In genomic region chr3:44065741-44066140, GRCh38 we compare ENCODE assay signal across 15 cellular contexts.
DNase-seq lines count a peak whose midpoint lies in the region; ATAC-seq, FAIRE-seq and TF ChIP-seq lines count a peak whose summit lies in the region.
"Had no signal": no experiment of that assay in that cellular context is flagged by ENCODE, and none has a peak within 500 bp of the region (broad histone marks: within the 10 kb centered on the region; RNA-seq: fewer than 3 reads in every experiment).

No MANE protein-coding gene starts in this region.

- peaks cover 15 to 19% of the 10 kb centered on the region in 2 donors for H3K4me1 ChIP-seq in kidney (ENCODE audit: control insufficient read depth in 1 of 2, insufficient read depth in 1 of 2, low read depth in 1 of 2, low read length in 2 of 2)

- H3K4me3 ChIP-seq in AG10803 (ENCODE audit: low read length) (no peak overlapping the region), astrocyte of the cerebellum (ENCODE audit: low read depth, low read length) (no peak overlapping the region), kidney (ENCODE audit: low read length in 2 of 2) (peak overlapping the region in 1 of 2 donors; percentile 10)

- TF ChIP-seq CTCF in AG10803 (conservative IDR thresholded peaks at IDR 0.05; ENCODE audit: low read length) = peak; percentile 20; the same call in 1 of the 2 replicates
- peak; percentile 11; the same call in 1 of the 2 replicates for TF ChIP-seq CTCF in LNCAP (IDR thresholded peaks at IDR 0.05)
- peak; percentile 22 for TF ChIP-seq CTCF in astrocyte of the cerebellum (IDR thresholded peaks at IDR 0.05; ENCODE audit: low read depth, low read length, missing control alignments)
- TF ChIP-seq CTCF in kidney (IDR thresholded peaks at IDR 0.05; ENCODE audit: borderline replicate concordance, extremely low read depth, insufficient read depth) = no peak
- no peak for TF ChIP-seq CTCF in GM13977 (IDR thresholded peaks at IDR 0.05; ENCODE audit: extremely low read depth, insufficient read depth, missing control alignments)

- in situ Hi-C loops in astrocyte of the cerebellum (cut with HindIII; ENCODE audit: low sequenced_read_pairs) = no loop called here
- in situ Hi-C loops in GM13977 (cut with MboI; ENCODE audit: low pct_unique_long_range_greater_than_20kb, low sequenced_read_pairs, unreplicated experiment) = no loop called here

- H3K9ac ChIP-seq in kidney (ENCODE audit: low read length in 2 of 2) = no peak overlapping the region
- H3K9ac ChIP-seq: KMS-11 had no signal

- H3K36me3 ChIP-seq in kidney (ENCODE audit: control insufficient read depth in 1 of 2, insufficient read depth in 2 of 2, low read length in 2 of 2) = no peaks in the 10 kb centered on the region

- H3K27ac ChIP-seq in kidney (ENCODE audit: low read depth in 2 of 2, low read length in 2 of 2) = peak overlapping the region; percentile 68 to 70
- H3K27ac ChIP-seq: KMS-11 had no signal

- FAIRE-seq in kidney (lab: Jason Lieb, UNC) (no peak), GM19239 (lab: Jason Lieb, UNC) (no peak)
- FAIRE-seq: islet of Langerhans had no signal

- no peaks in the 10 kb centered on the region for H3K9me3 ChIP-seq in kidney (ENCODE audit: control insufficient read depth in 1 of 2, low read length in 2 of 2)

- intact Hi-C loops in kidney (cut with DNase I) = no loop called here

- no peak for ATAC-seq in GM21529 (IDR thresholded peaks at IDR 0.05; ENCODE audit: unreplicated experiment)
- ATAC-seq: stimulated activated memory B cell treated with anti-CD40 and anti-IgM and Interleukin-4, amounts not matched to agents 10 μg/mL and 1 μg/mL and 100 μg/mL, for 72 hours; T-cell had no signal

- no peak for DNase-seq in AG10803 (ENCODE audit: low read depth)
- DNase-seq in astrocyte of the cerebellum (ENCODE audit: low read depth) = no peak
- no peak for DNase-seq in kidney
- no peak for DNase-seq in NCI-H1930 (lab: John Stamatoyannopoulos, UW)
- DNase-seq in GM13977 (ENCODE audit: low spot score) = no peak
- DNase-seq in GM19239 (ENCODE audit: insufficient read length, low spot score) = no peak
- DNase-seq: activated T-cell treated with anti-CD3 and anti-CD28 coated beads, Interleukin-2, amount 50 U/mL, for 24 hours; effector CD4-positive, alpha-beta T cell; stimulated activated CD4-positive, alpha-beta T cell treated with anti-CD3 and anti-CD28 coated beads, Interleukin-2, amount 100 ng/mL, for 48 hours; T-cell had no signal

Comparison
In these comparisons a context has a peak if more than half of its experiments do, and no peak if none do; other contexts are left out.
1. CTCF ChIP-seq: peak in AG10803 (single experiment), LNCAP (single experiment) and astrocyte of the cerebellum (single experiment); none in kidney (single experiment) and GM13977 (single experiment).